Comparison of ENCODE assay signal across 10 cellular contexts in genomic region chr2:118122768-118123335, GRCh38.
DNase-seq lines count a peak whose midpoint lies in the region; ATAC-seq and TF ChIP-seq lines count a peak whose summit lies in the region.
"Had no signal": no experiment of that assay in that cellular context is flagged by ENCODE, and none has a peak within 500 bp of the region (broad histone marks: within the 10 kb centered on the region; RNA-seq: fewer than 3 reads in every experiment).

No MANE protein-coding gene starts in this region.

- H3K27ac Mint-ChIP-seq in activated naive CD4-positive, alpha-beta T cell treated with anti-CD3 and anti-CD28 coated beads, Interleukin-2, amount 10 ng/mL, durations not matched to agents 7 days and 5 days = no peak overlapping the region

- no peaks in the 10 kb centered on the region for H3K9me3 Mint-ChIP-seq in activated naive CD4-positive, alpha-beta T cell treated with anti-CD3 and anti-CD28 coated beads, Interleukin-2, amount 10 ng/mL, durations not matched to agents 7 days and 5 days
- H3K9me3 Mint-ChIP-seq: central memory CD8-positive, alpha-beta T cell had no signal

- H3K4me1 Mint-ChIP-seq in activated naive CD4-positive, alpha-beta T cell treated with anti-CD3 and anti-CD28 coated beads, Interleukin-2, amount 10 ng/mL, durations not matched to agents 7 days and 5 days = no peaks in the 10 kb centered on the region
- H3K4me1 Mint-ChIP-seq: central memory CD8-positive, alpha-beta T cell had no signal

- no peak overlapping the region for H3K4me3 Mint-ChIP-seq in activated naive CD4-positive, alpha-beta T cell treated with anti-CD3 and anti-CD28 coated beads, Interleukin-2, amount 10 ng/mL, durations not matched to agents 7 days and 5 days
- H3K4me3 Mint-ChIP-seq: central memory CD8-positive, alpha-beta T cell had no signal

- DNase-seq in GM12865 (ENCODE audit: low read depth) = peak; percentile 13
- peak; percentile 87 for DNase-seq in kidney tubule cell (ENCODE audit: low spot score)
- DNase-seq in activated naive CD4-positive, alpha-beta T cell treated with anti-CD3 and anti-CD28 coated beads, Interleukin-2, amount 10 ng/mL, durations not matched to agents 7 days and 5 days = no peak
- DNase-seq in cortex of kidney (lab: John Stamatoyannopoulos, UW) = no peak
- no peak for DNase-seq in NCI-H146 (lab: John Stamatoyannopoulos, UW)
- DNase-seq in GOT3 (lab: John Stamatoyannopoulos, UW) = no peak
- DNase-seq: DMS79 had no signal

- CTCF ChIA-PET in activated naive CD4-positive, alpha-beta T cell treated with anti-CD3 and anti-CD28 coated beads, Interleukin-2, amount 10 ng/mL, durations not matched to agents 7 days and 5 days (lab: Charles Lee) = no interaction called here

- TF ChIP-seq CTCF in GM12865 (IDR thresholded peaks at IDR 0.05; ENCODE audit: insufficient read depth, low read depth, low read length, missing control alignments) = no peak

- peaks cover 33% of the 10 kb centered on the region for H3K27me3 Mint-ChIP-seq in activated naive CD4-positive, alpha-beta T cell treated with anti-CD3 and anti-CD28 coated beads, Interleukin-2, amount 10 ng/mL, durations not matched to agents 7 days and 5 days

- H3K4me3 ChIP-seq in GM12865 (ENCODE audit: low read depth, low read length) = no peak overlapping the region

- H3K36me3 Mint-ChIP-seq in activated naive CD4-positive, alpha-beta T cell treated with anti-CD3 and anti-CD28 coated beads, Interleukin-2, amount 10 ng/mL, durations not matched to agents 7 days and 5 days = no peaks in the 10 kb centered on the region

- peak; percentile 70 for ATAC-seq in GM21576 (IDR thresholded peaks at IDR 0.05; ENCODE audit: unreplicated experiment)
- peak; percentile 93 for ATAC-seq in HG03571 (IDR thresholded peaks at IDR 0.05; ENCODE audit: unreplicated experiment)

Comparison
In these comparisons a context has a peak if more than half of its experiments do, and no peak if none do; other contexts are left out.
1. DNase-seq: peak in GM12865 (single experiment) and kidney tubule cell (single experiment); none in activated naive CD4-positive, alpha-beta T cell treated with anti-CD3 and anti-CD28 coated beads, Interleukin-2, amount 10 ng/mL, durations not matched to agents 7 days and 5 days (single experiment), cortex of kidney (single experiment), NCI-H146 (single experiment) and GOT3 (single experiment).